16 cellular contexts compared by ENCODE assay signal in the genomic region with DNA sequence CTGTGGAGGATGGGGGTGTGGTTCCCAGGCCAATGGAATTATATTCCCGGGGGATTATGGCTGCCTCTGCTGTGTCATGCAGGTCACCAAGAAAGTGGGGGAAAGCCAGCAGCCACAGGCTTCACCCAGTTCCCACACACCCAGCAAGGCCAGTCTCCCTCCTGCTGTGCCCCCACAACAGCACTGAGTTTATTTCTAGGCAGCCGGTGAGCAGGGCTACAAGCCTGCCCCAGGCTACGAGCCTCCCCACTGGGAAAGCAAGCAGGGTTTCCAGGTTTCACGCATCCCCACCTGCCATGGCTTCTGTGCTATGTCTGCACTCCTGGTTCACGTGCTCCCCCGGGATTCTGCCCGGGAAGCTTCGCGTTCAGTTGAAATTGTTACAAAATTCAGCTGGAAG.
"Had no signal": no experiment of that assay in that cellular context is flagged by ENCODE, and none has a peak within 500 bp of the region (broad histone marks: within the 10 kb centered on the region; RNA-seq: fewer than 3 reads in every experiment).

No MANE protein-coding gene starts in this region.

- H3K9me3 ChIP-seq: sigmoid colon, thoracic aorta had no signal

- H3K4me1 ChIP-seq: heart left ventricle, sigmoid colon had no signal

- H3K27ac ChIP-seq: heart left ventricle, sigmoid colon, thoracic aorta had no signal

- H3K4me3 ChIP-seq: heart left ventricle, sigmoid colon, thoracic aorta had no signal

- H3K36me3 ChIP-seq: heart left ventricle, sigmoid colon, thoracic aorta had no signal

- H3K27me3 ChIP-seq: sigmoid colon had no signal

- H3K4me1 Mint-ChIP-seq: activated naive CD8-positive, alpha-beta T cell treated with anti-CD3 and anti-CD28 coated beads, Interleukin-2, amount 10 ng/mL, durations not matched to agents 7 days and 5 days; natural killer cell had no signal

- H3K9me3 Mint-ChIP-seq: activated naive CD8-positive, alpha-beta T cell treated with anti-CD3 and anti-CD28 coated beads, Interleukin-2, amount 10 ng/mL, durations not matched to agents 7 days and 5 days; natural killer cell had no signal

- H3K27ac Mint-ChIP-seq: activated naive CD8-positive, alpha-beta T cell treated with anti-CD3 and anti-CD28 coated beads, Interleukin-2, amount 10 ng/mL, durations not matched to agents 7 days and 5 days; activated T-cell treated with anti-CD3 and anti-CD28 coated beads, Interleukin-2, amount 50 U/mL, for 72 hours; natural killer cell; stimulated activated naive CD8-positive, alpha-beta T cell treated with anti-CD3 and anti-CD28 coated beads, Interleukin-15, Interleukin-2, amounts not matched to agents 100 ng/mL and 50 ng/mL, for 24 hours had no signal

- ATAC-seq: activated T-cell treated with anti-CD3 and anti-CD28 coated beads, Interleukin-2, amount 50 U/mL, for 72 hours; heart left ventricle; left lobe of liver; natural killer cell had no signal

- H3K4me3 Mint-ChIP-seq: activated naive CD8-positive, alpha-beta T cell treated with anti-CD3 and anti-CD28 coated beads, Interleukin-2, amount 10 ng/mL, durations not matched to agents 7 days and 5 days; activated T-cell treated with anti-CD3 and anti-CD28 coated beads, Interleukin-2, amount 50 U/mL, for 72 hours; natural killer cell; stimulated activated naive CD8-positive, alpha-beta T cell treated with anti-CD3 and anti-CD28 coated beads, Interleukin-15, Interleukin-2, amounts not matched to agents 100 ng/mL and 50 ng/mL, for 24 hours had no signal

- DNase-seq: activated CD4-positive, alpha-beta T cell treated with anti-CD3 and anti-CD28 coated beads, Interleukin-2, amount 50 U/mL, for 1 hour; activated CD4-positive, CD25-positive, alpha-beta regulatory T cell; activated CD8-positive, alpha-beta memory T cell treated with anti-CD3 and anti-CD28 coated beads, Interleukin-2, amount 50 U/mL, for 4 hours; activated naive CD8-positive, alpha-beta T cell treated with anti-CD3 and anti-CD28 coated beads, Interleukin-2, amount 10 ng/mL, durations not matched to agents 7 days and 5 days; activated T-cell treated with anti-CD3 and anti-CD28 coated beads, Interleukin-2, amount 50 U/mL, for 72 hours; anterior cingulate cortex; foreskin melanocyte; heart left ventricle; natural killer cell; occipital lobe; sigmoid colon; stimulated activated CD4-positive, alpha-beta T cell treated with anti-CD3 and anti-CD28 coated beads, Interleukin-4, amount 100 ng/mL, for 24 hours; T-helper 2 cell had no signal
